22 cellular contexts compared by ENCODE assay signal in genomic region chr17:38768417-38768816, GRCh38. TPM values are rescaled to one million over a fixed set of nuclear protein-coding genes. Genes with fewer than 3 reads are reported as not detected.
DNase-seq lines count a peak whose midpoint lies in the region; ATAC-seq and TF ChIP-seq lines count a peak whose summit lies in the region.
"Had no signal": no experiment of that assay in that cellular context is flagged by ENCODE, and none has a peak within 500 bp of the region (broad histone marks: within the 10 kb centered on the region; RNA-seq: fewer than 3 reads in every experiment).

No MANE protein-coding gene starts in this region.

- H3K4me1 ChIP-seq in CD4-positive, CD25-positive, alpha-beta regulatory T cell (ENCODE audit: control insufficient read depth, insufficient read depth, low read length, poor library complexity, severe bottlenecking) = no peaks in the 10 kb centered on the region
- H3K4me1 ChIP-seq in adrenal gland (replicated peaks in 1 of 2) (peaks cover 21 to 26% of the 10 kb centered on the region in 2 donors), mucosa of stomach (ENCODE audit: control insufficient read depth, insufficient read depth, low read length) (no peaks in the 10 kb centered on the region), aorta (ENCODE audit: control insufficient read depth in 1 of 2, insufficient read depth in 2 of 2, low read length in 2 of 2) (no peaks in the 10 kb centered on the region)
- H3K4me1 ChIP-seq: BLaER1, tibial artery had no signal

- ATAC-seq in CD4-positive, CD25-positive, alpha-beta regulatory T cell (ENCODE audit: low read depth in 2 of 2) = no peak
- no peak for ATAC-seq in aorta (ENCODE audit: low FRiP score)
- no peak for ATAC-seq in T-cell (replicated peaks in 1 of 4)
- ATAC-seq: natural killer cell had no signal

- peaks cover 49% of the 10 kb centered on the region for H3K36me3 Mint-ChIP-seq in CD4-positive, CD25-positive, alpha-beta regulatory T cell
- peaks cover 66% of the 10 kb centered on the region for H3K36me3 Mint-ChIP-seq in T-cell

- POLR2A ChIA-PET in T-cell (lab: Charles Lee) = no interaction called here

- peaks cover 93% of the 10 kb centered on the region for H3K36me3 ChIP-seq in CD4-positive, CD25-positive, alpha-beta regulatory T cell (ENCODE audit: control insufficient read depth, insufficient read depth, low read length)
- H3K36me3 ChIP-seq in adrenal gland (replicated peaks in 1 of 2) (peaks cover 0 to 71% of the 10 kb centered on the region in 2 donors), mucosa of stomach (ENCODE audit: control insufficient read depth, insufficient read depth, low read length) (peaks cover 7% of the 10 kb centered on the region), aorta (ENCODE audit: control insufficient read depth in 1 of 2, insufficient read depth in 2 of 2, low read length in 1 of 2) (peaks cover 4 to 13% of the 10 kb centered on the region in 2 donors)

- no peaks in the 10 kb centered on the region for H3K9me3 ChIP-seq in CD4-positive, CD25-positive, alpha-beta regulatory T cell (ENCODE audit: control insufficient read depth in 2 of 2, low read length in 2 of 2)
- H3K9me3 ChIP-seq in adrenal gland (replicated peaks in 1 of 3) (no peaks in the 10 kb centered on the region), mucosa of stomach (ENCODE audit: control insufficient read depth, low read length) (no peaks in the 10 kb centered on the region), aorta (ENCODE audit: control insufficient read depth, low read length) (no peaks in the 10 kb centered on the region)
- H3K9me3 ChIP-seq: BLaER1, heart right ventricle, tibial artery had no signal

- CTCF ChIA-PET in T-cell (lab: Charles Lee) = no interaction called here

- no peak for DNase-seq in CD4-positive, CD25-positive, alpha-beta regulatory T cell
- peak in 6 of 7 donors; percentile 45 to 75 (median 62) for DNase-seq in adrenal gland
- DNase-seq in activated CD4-positive, alpha-beta T cell treated with anti-CD3 and anti-CD28 coated beads, Interleukin-2, amount 50 U/mL, for 1 hour = no peak
- no peak for DNase-seq in aorta
- DNase-seq in T-cell = no peak
- DNase-seq: activated CD4-positive, CD25-positive, alpha-beta regulatory T cell; activated naive CD4-positive, alpha-beta T cell; H7; heart right ventricle; kidney; natural killer cell; NCI-H1417; NCI-H2081; NCI-H226; NCI-H748 treated with DMSO at 0.1 percent for 48 hours; tibial artery had no signal

- no peaks in the 10 kb centered on the region for H3K27me3 ChIP-seq in CD4-positive, CD25-positive, alpha-beta regulatory T cell (ENCODE audit: control insufficient read depth, insufficient read depth, low read length)
- H3K27me3 ChIP-seq in adrenal gland (no peaks in the 10 kb centered on the region), mucosa of stomach (ENCODE audit: control insufficient read depth, insufficient read depth, low read length) (no peaks in the 10 kb centered on the region), aorta (ENCODE audit: control insufficient read depth in 1 of 2, insufficient read depth in 2 of 2, low read length in 1 of 2) (no peaks in the 10 kb centered on the region)
- H3K27me3 ChIP-seq: BLaER1, heart right ventricle, tibial artery had no signal

- H3K4me1 Mint-ChIP-seq in CD4-positive, CD25-positive, alpha-beta regulatory T cell = peaks cover 0 to 7% (median 3%) of the 10 kb centered on the region in 4 donors
- H3K4me1 Mint-ChIP-seq in T-cell = no peaks in the 10 kb centered on the region
- H3K4me1 Mint-ChIP-seq: brain, natural killer cell had no signal

- H3K27ac Mint-ChIP-seq in CD4-positive, CD25-positive, alpha-beta regulatory T cell = peak overlapping the region in 2 of 3 donors; percentile 8 to 32
- peak overlapping the region in 1 of 2 donors; percentile 34 for H3K27ac Mint-ChIP-seq in T-cell

- H3K4me3 ChIP-seq in CD4-positive, CD25-positive, alpha-beta regulatory T cell (ENCODE audit: low read depth, low read length) = no peak overlapping the region
- H3K4me3 ChIP-seq in adrenal gland (no peak overlapping the region), mucosa of stomach (ENCODE audit: low read length) (no peak overlapping the region), aorta (ENCODE audit: low read length in 2 of 2) (no peak overlapping the region)
- H3K4me3 ChIP-seq: BLaER1, heart right ventricle, skin epidermis, tibial artery had no signal

- TF ChIP-seq CTCF in 22Rv1 (IDR thresholded peaks at IDR 0.05) = no peak
- no peak for TF ChIP-seq CTCF in adrenal gland (IDR thresholded peaks at IDR 0.05)

- H3K4me3 Mint-ChIP-seq in CD4-positive, CD25-positive, alpha-beta regulatory T cell = no peak overlapping the region
- H3K4me3 Mint-ChIP-seq in T-cell = no peak overlapping the region
- H3K4me3 Mint-ChIP-seq: brain, natural killer cell had no signal

- TF ChIP-seq POLR2A in adrenal gland (IDR thresholded peaks at IDR 0.05) = no peak

- intact Hi-C loops in adrenal gland (cut with DNase I) = no loop called here
- intact Hi-C loops in aorta (cut with DNase I) = no loop called here

- H3K9me3 Mint-ChIP-seq in CD4-positive, CD25-positive, alpha-beta regulatory T cell = no peaks in the 10 kb centered on the region
- no peaks in the 10 kb centered on the region for H3K9me3 Mint-ChIP-seq in T-cell
- H3K9me3 Mint-ChIP-seq: brain, natural killer cell had no signal

- no peaks in the 10 kb centered on the region for H3K27me3 Mint-ChIP-seq in CD4-positive, CD25-positive, alpha-beta regulatory T cell
- H3K27me3 Mint-ChIP-seq in T-cell = no peaks in the 10 kb centered on the region

- 14 to 42% (median 37%) methylated on average over 4 to 6 of the region's 6 CpGs for WGBS in adrenal gland, 4 donors
- WGBS in aorta, 2 donors = 64 to 67% methylated on average over 6 of the region's 6 CpGs

- H3K9ac ChIP-seq in mucosa of stomach (ENCODE audit: low read length) = peak overlapping the region; percentile 14
- H3K9ac ChIP-seq: BLaER1 had no signal

- H3K27ac ChIP-seq in 22Rv1 = peak overlapping the region; percentile 26; the same call in 1 of the 2 replicates
- H3K27ac ChIP-seq in CD4-positive, CD25-positive, alpha-beta regulatory T cell (ENCODE audit: insufficient read depth, low read length, poor library complexity, severe bottlenecking) = no peak overlapping the region
- H3K27ac ChIP-seq in adrenal gland = peak overlapping the region in 4 of 5 donors; percentile 6 to 63 (median 42)
- no peak overlapping the region for H3K27ac ChIP-seq in aorta (ENCODE audit: low read depth in 1 of 2, low read length in 2 of 2)
- H3K27ac ChIP-seq: BLaER1, skin epidermis, tibial artery had no signal

RNA-seq across cellular contexts. Expression of gene PSMB3, which starts 15.9 kb away (rescaled TPM):
- total RNA-seq in CD4-positive, CD25-positive, alpha-beta regulatory T cell = 107 TPM
- polyA plus RNA-seq in CD4-positive, CD25-positive, alpha-beta regulatory T cell = 100 to 1,000 TPM; 473 to 589 (median 509) TPM
- total RNA-seq in adrenal gland (100 to 1,000 TPM; 138 to 315 (median 235) TPM), aorta (100 to 1,000 TPM in 1 of 2 donors, 10 to 100 TPM in 1; 99.9 to 109 TPM), T-cell (100 to 1,000 TPM in 3 of 5 donors, 10 to 100 TPM in 2; 81.2 to 116 (median 104) TPM)
- polyA plus RNA-seq in adrenal gland (100 to 1,000 TPM; 240 to 556 (median 328) TPM), aorta (100 to 1,000 TPM; 164 to 183 TPM)

RNA-seq across cellular contexts. Expression of gene PCGF2, which starts 20.3 kb away (rescaled TPM):
- 0.25 TPM for total RNA-seq in CD4-positive, CD25-positive, alpha-beta regulatory T cell
- not detected for polyA plus RNA-seq in CD4-positive, CD25-positive, alpha-beta regulatory T cell
- total RNA-seq in adrenal gland (10 to 100 TPM in 7 of 8 donors, 1 to 10 TPM in 1; 7.4 to 82.3 (median 38.9) TPM), aorta (10 to 100 TPM; 61.4 to 75.5 TPM), T-cell (under 1 TPM in 3 of 5 donors, not detected in 2; 0.28 to 0.69 (median 0.53) TPM)
- polyA plus RNA-seq in adrenal gland (100 to 1,000 TPM in 2 of 3 donors, 10 to 100 TPM in 1; 13.4 to 233 (median 144) TPM), aorta (10 to 100 TPM; 32.8 to 33.2 TPM)
- total RNA-seq: mononuclear cell had no signal

RNA-seq across cellular contexts. Expression of gene PIP4K2B, which starts 30.9 kb away (rescaled TPM):
- 29.5 TPM for total RNA-seq in CD4-positive, CD25-positive, alpha-beta regulatory T cell
- 10 to 100 TPM; 11.6 to 18.5 (median 16.9) TPM for polyA plus RNA-seq in CD4-positive, CD25-positive, alpha-beta regulatory T cell
- total RNA-seq in adrenal gland (10 to 100 TPM; 48.5 to 92.4 (median 74.9) TPM), aorta (10 to 100 TPM; 32.4 to 48.4 TPM), T-cell (10 to 100 TPM; 36.4 to 60.3 (median 52.6) TPM)
- polyA plus RNA-seq in adrenal gland (10 to 100 TPM; 30.0 to 49.9 (median 44.0) TPM), aorta (10 to 100 TPM in 1 of 2 donors, 1 to 10 TPM in 1; 9.6 to 26.1 TPM)

RNA-seq across cellular contexts. Expression of gene CISD3, which starts 38.3 kb away (rescaled TPM):
- total RNA-seq in CD4-positive, CD25-positive, alpha-beta regulatory T cell = 8.7 TPM
- polyA plus RNA-seq in CD4-positive, CD25-positive, alpha-beta regulatory T cell = 10 to 100 TPM; 31.7 to 62.6 (median 40.6) TPM
- 10 to 100 TPM in 7 of 8 donors, 1 to 10 TPM in 1; 9.9 to 78.7 (median 49.7) TPM for total RNA-seq in adrenal gland
- polyA plus RNA-seq in adrenal gland = 10 to 100 TPM; 36.1 to 45.7 (median 43.2) TPM
- total RNA-seq in aorta = 10 to 100 TPM; 18.3 to 18.8 TPM
- 10 to 100 TPM; 42.4 to 59.0 TPM for polyA plus RNA-seq in aorta
- 10 to 100 TPM; 10.7 to 21.5 (median 17.7) TPM for total RNA-seq in T-cell

RNA-seq across cellular contexts. Expression of gene CWC25, which starts 56.7 kb away (rescaled TPM):
- 69.5 TPM for total RNA-seq in CD4-positive, CD25-positive, alpha-beta regulatory T cell
- 10 to 100 TPM in 1 of 4 donors, 1 to 10 TPM in 3; 4.4 to 11.2 (median 8.3) TPM for polyA plus RNA-seq in CD4-positive, CD25-positive, alpha-beta regulatory T cell
- total RNA-seq in adrenal gland (10 to 100 TPM in 7 of 8 donors, 1 to 10 TPM in 1; 4.5 to 21.8 (median 14.3) TPM), aorta (10 to 100 TPM; 19.0 to 23.9 TPM), T-cell (10 to 100 TPM; 31.5 to 45.8 (median 44.3) TPM)
- polyA plus RNA-seq in adrenal gland (10 to 100 TPM; 20.7 to 47.8 (median 33.1) TPM), aorta (10 to 100 TPM in 1 of 2 donors, 1 to 10 TPM in 1; 7.1 to 32.7 TPM)

Comparison
In these comparisons a context has a peak if more than half of its experiments do, and no peak if none do; other contexts are left out.
1. H3K27ac ChIP-seq: peak in 22Rv1 (single experiment) and adrenal gland (4 of 5); none in CD4-positive, CD25-positive, alpha-beta regulatory T cell (single experiment) and aorta (0 of 2).
2. DNase-seq: peak in adrenal gland (6 of 7); none in CD4-positive, CD25-positive, alpha-beta regulatory T cell (0 of 3), activated CD4-positive, alpha-beta T cell treated with anti-CD3 and anti-CD28 coated beads, Interleukin-2, amount 50 U/mL, for 1 hour (single experiment), aorta (0 of 2) and T-cell (0 of 34).